18 cellular contexts compared by ENCODE assay signal in the genomic region with DNA sequence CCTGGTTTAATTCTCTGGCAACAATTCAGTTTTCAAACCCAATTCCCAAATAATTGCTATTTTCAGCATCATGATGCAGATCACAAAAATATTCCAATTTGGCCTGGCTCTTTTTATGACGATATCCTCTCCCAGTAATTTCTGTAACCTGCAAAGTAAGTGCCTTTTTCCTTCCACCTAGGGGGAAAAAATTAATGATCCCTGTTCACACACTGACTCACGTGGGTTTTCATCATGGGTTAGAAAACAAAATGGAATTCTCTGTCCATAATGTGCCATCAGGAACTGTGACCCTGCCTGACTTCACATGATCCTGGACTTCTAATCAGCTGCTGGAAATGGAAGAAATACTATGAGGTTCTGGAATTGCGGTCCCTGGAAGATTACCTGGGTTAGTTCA. TPM values are rescaled to one million over a fixed set of nuclear protein-coding genes. Genes with fewer than 3 reads are reported as not detected.
DNase-seq lines count a peak whose midpoint lies in the region; ATAC-seq, FAIRE-seq and TF ChIP-seq lines count a peak whose summit lies in the region.
"Had no signal": no experiment of that assay in that cellular context is flagged by ENCODE, and none has a peak within 500 bp of the region (broad histone marks: within the 10 kb centered on the region; RNA-seq: fewer than 3 reads in every experiment).

No MANE protein-coding gene starts in this region.

- H3K27me3 ChIP-seq in mammary epithelial cell (ENCODE audit: insufficient read depth, low read length) (no peaks in the 10 kb centered on the region), pancreas (no peaks in the 10 kb centered on the region), thyroid gland (no peaks in the 10 kb centered on the region)

- H3K27ac ChIP-seq in mammary epithelial cell (ENCODE audit: insufficient read depth, low read depth, low read length) (no peak overlapping the region), pancreas (peak overlapping the region in 3 of 4 donors; percentile 1 to 79 (median 70)), thyroid gland (peak overlapping the region; percentile 76 to 81 (median 80))

- H3K9me3 ChIP-seq in mammary epithelial cell (replicated peaks; ENCODE audit: insufficient read depth, low read length) (no peaks in the 10 kb centered on the region), pancreas (no peaks in the 10 kb centered on the region), thyroid gland (no peaks in the 10 kb centered on the region)

- no peaks in the 10 kb centered on the region for H3K79me2 ChIP-seq in mammary epithelial cell (ENCODE audit: insufficient read depth, low read length)

- CTCF ChIA-PET in MCF 10A (lab: Yijun Ruan, JAX), result interaction anchor here (0.6 to 1.0 kb wide), 4 partner anchors 19 to 458 kb away, joined by 3 to 4 read pairs (median 3); no protein-coding TSS in a partner anchor
- CTCF ChIA-PET in mammary epithelial cell (lab: Charles Lee; ENCODE audit: low non-redundant PET), result no interaction called here

- H3K4me1 Mint-ChIP-seq in MCF 10A (ENCODE audit: insufficient read depth, unreplicated experiment) (peaks cover 38% of the 10 kb centered on the region), endothelial cell (ENCODE audit: unreplicated experiment) (peaks cover 2% of the 10 kb centered on the region)

- no peak overlapping the region for H2AFZ ChIP-seq in mammary epithelial cell (ENCODE audit: low read depth, low read length)

- H4K20me1 ChIP-seq in mammary epithelial cell (ENCODE audit: insufficient read depth, low read length), result no peaks in the 10 kb centered on the region

- dilution Hi-C loops in mammary epithelial cell (cut with HindIII; ENCODE audit: low sequenced_read_pairs), result loop anchor here (5.0 kb wide), 1 partner anchor 70 kb away; no protein-coding TSS in a partner anchor

- in situ Hi-C loops in mammary epithelial cell (cut with MboI; ENCODE audit: low sequenced_read_pairs in 2 of 2), result no loop called here

- H3K36me3 Mint-ChIP-seq in MCF 10A (ENCODE audit: insufficient read depth, unreplicated experiment) (peaks cover 93% of the 10 kb centered on the region), endothelial cell (ENCODE audit: low read depth, unreplicated experiment) (peaks cover 31% of the 10 kb centered on the region)

- peaks cover 39% of the 10 kb centered on the region for H3K36me3 ChIP-seq in mammary epithelial cell (ENCODE audit: insufficient read depth, low read length)
- H3K36me3 ChIP-seq in pancreas, result peaks cover 0 to 5% (median 4%) of the 10 kb centered on the region in 3 donors
- H3K36me3 ChIP-seq in thyroid gland, result peaks cover 14 to 29% of the 10 kb centered on the region in 2 donors

- intact Hi-C loops in MCF 10A (cut with micrococcal nuclease), result no loop called here
- intact Hi-C loops in mammary epithelial cell (cut with micrococcal nuclease), result no loop called here
- intact Hi-C loops in pancreas (cut with DNase I), result no loop called here
- intact Hi-C loops in thyroid gland (cut with DNase I), result no loop called here

- H3K9me3 Mint-ChIP-seq in MCF 10A (ENCODE audit: unreplicated experiment), result no peaks in the 10 kb centered on the region
- H3K9me3 Mint-ChIP-seq in endothelial cell (ENCODE audit: unreplicated experiment), result no peaks in the 10 kb centered on the region
- H3K9me3 Mint-ChIP-seq: activated naive CD8-positive, alpha-beta T cell treated with anti-CD3 and anti-CD28 coated beads, Interleukin-2, amount 10 ng/mL, durations not matched to agents 7 days and 5 days; nephron progenitor cell had no signal

- H3K9ac ChIP-seq in mammary epithelial cell (ENCODE audit: insufficient read depth, low read length), result no peak overlapping the region

- TF ChIP-seq CTCF in MCF 10A (IDR thresholded peaks at IDR 0.05; ENCODE audit: unreplicated experiment) (no peak), mammary epithelial cell (conservative IDR thresholded peaks at IDR 0.05 in 1 of 2, IDR thresholded peaks at IDR 0.05 in 1 of 2; ENCODE audit: extremely low read depth in 1 of 2, insufficient read depth in 1 of 2, low read depth in 1 of 2, low read length in 2 of 2) (no peak), endothelial cell (IDR thresholded peaks at IDR 0.05; ENCODE audit: unreplicated experiment) (no peak), pancreas (IDR thresholded peaks at IDR 0.05) (no peak), thyroid gland (IDR thresholded peaks at IDR 0.05) (no peak)

- DNase-seq in MCF 10A (ENCODE audit: unreplicated experiment) (no peak), mammary epithelial cell (no peak), endothelial cell (ENCODE audit: low spot score) (no peak), pancreas (no peak), thyroid gland (no peak), UCSD-AML1 (lab: John Stamatoyannopoulos, UW; ENCODE audit: unreplicated experiment) (no peak)
- DNase-seq in stimulated activated CD4-positive, alpha-beta T cell treated with anti-CD3 and anti-CD28 coated beads, Interleukin-4, amount 100 ng/mL, for 4 hours, result no peak
- DNase-seq in stimulated activated CD4-positive, alpha-beta T cell treated with anti-CD3 and anti-CD28 coated beads, Interleukin-1b, Interleukin-23, amount 100 ng/mL, for 48 hours, result no peak
- DNase-seq: activated CD8-positive, alpha-beta memory T cell treated with anti-CD3 and anti-CD28 coated beads, Interleukin-2, amount 50 U/mL, for 4 hours; activated naive CD8-positive, alpha-beta T cell treated with anti-CD3 and anti-CD28 coated beads, Interleukin-2, amount 10 ng/mL, durations not matched to agents 7 days and 5 days; cerebellar nuclear complex; head of caudate nucleus; IMR-90; left colon; nephron progenitor cell; T-helper 17 cell had no signal

- no peak for FAIRE-seq in pancreas (lab: Jason Lieb, UNC)

- WGBS in mammary epithelial cell (ENCODE audit: low coverage, missing lambda C conversion rate), result 48% methylated on average over 3 of the region's 3 CpGs
- 78 to 80% methylated on average over 3 of the region's 3 CpGs for WGBS in pancreas, 2 donors
- WGBS in thyroid gland, 2 donors, result 78 to 86% methylated on average over 3 of the region's 3 CpGs

- H3K4me1 ChIP-seq in mammary epithelial cell (ENCODE audit: insufficient read depth, low read length), result peaks cover 15% of the 10 kb centered on the region
- H3K4me1 ChIP-seq in pancreas, result peaks cover 20 to 61% (median 34%) of the 10 kb centered on the region in 3 donors
- peaks cover 19 to 67% of the 10 kb centered on the region in 2 donors for H3K4me1 ChIP-seq in thyroid gland

- H3K4me3 ChIP-seq in mammary epithelial cell (replicated peaks in 1 of 3; ENCODE audit: insufficient read depth in 1 of 3, low read depth in 2 of 3, low read length in 3 of 3) (no peak overlapping the region), pancreas (no peak overlapping the region), thyroid gland (replicated peaks in 1 of 3) (no peak overlapping the region)

- no peak overlapping the region for H3K4me3 Mint-ChIP-seq in MCF 10A (ENCODE audit: unreplicated experiment)
- H3K4me3 Mint-ChIP-seq in endothelial cell (ENCODE audit: unreplicated experiment), result peak overlapping the region; percentile 9
- H3K4me3 Mint-ChIP-seq: activated naive CD8-positive, alpha-beta T cell treated with anti-CD3 and anti-CD28 coated beads, Interleukin-2, amount 10 ng/mL, durations not matched to agents 7 days and 5 days; nephron progenitor cell; T-helper 17 cell had no signal

- POLR2A ChIA-PET in MCF 10A (lab: Yijun Ruan, JAX), result interaction anchor here (1.4 to 1.5 kb wide), 2 partner anchors 8 to 79 kb away, joined by 3 to 4 read pairs; no protein-coding TSS in a partner anchor

- TF ChIP-seq POLR2A in thyroid gland (IDR thresholded peaks at IDR 0.05), result no peak

- no peak for ATAC-seq in pancreas
- ATAC-seq: activated CD4-positive, CD25-positive, alpha-beta regulatory T cell treated with anti-CD3 and anti-CD28 coated beads, Interleukin-2, amount 50 U/mL, for 24 hours; HCT116; left colon; T-helper 17 cell had no signal

- H3K27ac Mint-ChIP-seq in MCF 10A (ENCODE audit: low read depth, unreplicated experiment) (peak overlapping the region; percentile 75), endothelial cell (ENCODE audit: unreplicated experiment) (no peak overlapping the region)
- H3K27ac Mint-ChIP-seq: activated naive CD8-positive, alpha-beta T cell treated with anti-CD3 and anti-CD28 coated beads, Interleukin-2, amount 10 ng/mL, durations not matched to agents 7 days and 5 days; nephron progenitor cell had no signal

- H3K27me3 Mint-ChIP-seq in MCF 10A (ENCODE audit: insufficient read depth, unreplicated experiment) (no peaks in the 10 kb centered on the region), endothelial cell (ENCODE audit: unreplicated experiment) (peaks cover 2% of the 10 kb centered on the region)
- H3K27me3 Mint-ChIP-seq: activated naive CD8-positive, alpha-beta T cell treated with anti-CD3 and anti-CD28 coated beads, Interleukin-2, amount 10 ng/mL, durations not matched to agents 7 days and 5 days; T-helper 17 cell had no signal

- BruUV-seq in MCF 10A (replicated peaks; lab: Mats Ljungman, UMichigan), result no TSS peak
- BruUV-seq in mammary epithelial cell (replicated peaks; lab: Mats Ljungman, UMichigan), result no TSS peak

- no peak overlapping the region for H3K4me2 ChIP-seq in mammary epithelial cell (ENCODE audit: insufficient read depth, low read depth, low read length)

RNA-seq across cellular contexts. Expression of gene AK2, which starts 24.5 kb away (rescaled TPM):
- total RNA-seq in MCF 10A (2022), result 286 and 390 TPM in 2 replicates
- total RNA-seq in mammary epithelial cell, result 100 to 1,000 TPM; 157 to 217 TPM
- polyA plus RNA-seq in mammary epithelial cell, result 221 TPM
- 146 TPM for polyA minus RNA-seq in mammary epithelial cell
- total RNA-seq in endothelial cell (ENCODE audit: unreplicated experiment), result 74.6 TPM
- 10 to 100 TPM; 42.6 to 78.7 (median 61.4) TPM for total RNA-seq in pancreas
- polyA plus RNA-seq in pancreas, result 10 to 100 TPM; 40.5 to 64.4 TPM
- 100 to 1,000 TPM; 214 to 308 (median 256) TPM for total RNA-seq in thyroid gland

RNA-seq across cellular contexts. Expression of gene RNF19B, which starts 47.6 kb away (rescaled TPM):
- total RNA-seq in MCF 10A (2022) (38.0 and 41.3 TPM in 2 replicates), mammary epithelial cell (10 to 100 TPM; 30.5 to 62.4 TPM), endothelial cell (ENCODE audit: unreplicated experiment) (18.8 TPM), pancreas (10 to 100 TPM in 2 of 6 donors, 1 to 10 TPM in 4; 5.4 to 16.3 (median 8.0) TPM), thyroid gland (10 to 100 TPM; 13.6 to 24.6 (median 22.4) TPM)
- polyA plus RNA-seq in mammary epithelial cell (32.3 TPM), pancreas (1 to 10 TPM; 2.3 to 8.1 TPM)
- 38.2 TPM for polyA minus RNA-seq in mammary epithelial cell
